ENCODE assay signal across 24 cellular contexts in genomic region chr10:50438049-50438936, GRCh38.
DNase-seq lines count a peak whose midpoint lies in the region; ATAC-seq, FAIRE-seq and TF ChIP-seq lines count a peak whose summit lies in the region.
"Had no signal": no experiment of that assay in that cellular context is flagged by ENCODE, and none has a peak within 500 bp of the region (broad histone marks: within the 10 kb centered on the region; RNA-seq: fewer than 3 reads in every experiment).

No MANE protein-coding gene starts in this region.

- no peak overlapping the region for H3K4me3 ChIP-seq in ovary
- H3K4me3 ChIP-seq: colonic mucosa, heart right ventricle, thoracic aorta had no signal

- intact Hi-C loops in ovary (cut with DNase I): no loop called here

- TF ChIP-seq CTCF in ovary (IDR thresholded peaks at IDR 0.05): no peak

- H3K36me3 ChIP-seq in ovary: no peaks in the 10 kb centered on the region
- H3K36me3 ChIP-seq: colonic mucosa, heart right ventricle, thoracic aorta had no signal

- peak; percentile 75 for FAIRE-seq in GM18507 (lab: Jason Lieb, UNC)

- TF ChIP-seq EP300 in ovary (IDR thresholded peaks at IDR 0.05): no peak

- peak overlapping the region; percentile 10 for H3K27ac Mint-ChIP-seq in T-helper 17 cell
- H3K27ac Mint-ChIP-seq: activated CD4-positive, alpha-beta memory T cell treated with anti-CD3 and anti-CD28 coated beads, Interleukin-2, amount 10 ng/mL, durations not matched to agents 7 days and 5 days; activated T-cell treated with anti-CD3 and anti-CD28 coated beads, Interleukin-2, amount 50 U/mL, for 72 hours; CD4-positive, alpha-beta T cell; T-helper 1 cell treated with Interleukin-12 subunit alpha and Interleukin-12 subunit beta and Interleukin-4 antibody, amounts not matched to agents 30 μg/mL and 1 μg/mL, for 36 hours had no signal

- ATAC-seq in HG03354 (IDR thresholded peaks at IDR 0.05; ENCODE audit: poor library complexity, severe bottlenecking, unreplicated experiment): peak; percentile 35
- no peak for ATAC-seq in T-helper 17 cell
- ATAC-seq in GM19035 (IDR thresholded peaks at IDR 0.05; ENCODE audit: unreplicated experiment): no peak
- no peak for ATAC-seq in HG03095 (IDR thresholded peaks at IDR 0.05; ENCODE audit: unreplicated experiment)
- no peak for ATAC-seq in GM21723 (IDR thresholded peaks at IDR 0.05; ENCODE audit: unreplicated experiment)
- ATAC-seq: activated naive CD4-positive, alpha-beta T cell treated with anti-CD3 and anti-CD28 coated beads, Interleukin-2, amount 50 U/mL, for 72 hours; heart right ventricle; right cardiac atrium; Right ventricle myocardium inferior had no signal

- no peak for TF ChIP-seq POLR2A in ovary (IDR thresholded peaks at IDR 0.05)

- H3K27me3 Mint-ChIP-seq in T-helper 17 cell: no peaks in the 10 kb centered on the region
- H3K27me3 Mint-ChIP-seq: activated CD4-positive, alpha-beta memory T cell treated with anti-CD3 and anti-CD28 coated beads, Interleukin-2, amount 10 ng/mL, durations not matched to agents 7 days and 5 days; CD4-positive, alpha-beta T cell had no signal

- DNase-seq in AML-193 (lab: John Stamatoyannopoulos, UW): peak; percentile 21
- DNase-seq in GM18507 (ENCODE audit: extremely low spot score, insufficient read length, low read depth): no peak
- no peak for DNase-seq in T-helper 17 cell
- no peak for DNase-seq in ovary
- DNase-seq: activated CD4-positive, alpha-beta memory T cell treated with anti-CD3 and anti-CD28 coated beads, Interleukin-2, amount 10 ng/mL, durations not matched to agents 7 days and 5 days; activated T-cell treated with anti-CD3 and anti-CD28 coated beads, Interleukin-2, amount 50 U/mL, for 72 hours; CD4-positive, alpha-beta T cell; colonic mucosa; DMS53; H7; heart right ventricle; NCI-H2029 treated with DMSO at 0.1 percent for 48 hours; NCI-H446 treated with DMSO at 0.1 percent for 48 hours; occipital lobe; right cardiac atrium had no signal

- H3K9me3 ChIP-seq in T-helper 17 cell (ENCODE audit: control insufficient read depth, low read length, poor library complexity, severe bottlenecking) (no peaks in the 10 kb centered on the region), ovary (no peaks in the 10 kb centered on the region)
- H3K9me3 ChIP-seq: colonic mucosa, heart right ventricle, thoracic aorta had no signal

- H3K4me3 Mint-ChIP-seq in T-helper 17 cell: no peak overlapping the region
- H3K4me3 Mint-ChIP-seq: activated CD4-positive, alpha-beta memory T cell treated with anti-CD3 and anti-CD28 coated beads, Interleukin-2, amount 10 ng/mL, durations not matched to agents 7 days and 5 days; activated T-cell treated with anti-CD3 and anti-CD28 coated beads, Interleukin-2, amount 50 U/mL, for 72 hours; brain; CD4-positive, alpha-beta T cell; T-helper 1 cell treated with Interleukin-12 subunit alpha and Interleukin-12 subunit beta and Interleukin-4 antibody, amounts not matched to agents 30 μg/mL and 1 μg/mL, for 36 hours had no signal

- H3K27ac ChIP-seq in ovary: no peak overlapping the region
- H3K27ac ChIP-seq: colonic mucosa had no signal

- no peaks in the 10 kb centered on the region for H3K4me1 ChIP-seq in ovary (ENCODE audit: insufficient read depth)
- H3K4me1 ChIP-seq: colonic mucosa had no signal

- WGBS in ovary, 3 donors: 93 to 97% (median 96%) methylated on average over 6 of the region's 6 CpGs

- peaks cover 18% of the 10 kb centered on the region for H3K4me1 Mint-ChIP-seq in T-helper 17 cell
- H3K4me1 Mint-ChIP-seq: brain had no signal

- H3K36me3 Mint-ChIP-seq in T-helper 17 cell (ENCODE audit: low read depth): peaks cover 3% of the 10 kb centered on the region

- no peaks in the 10 kb centered on the region for H3K27me3 ChIP-seq in ovary
- H3K27me3 ChIP-seq: colonic mucosa, heart right ventricle had no signal

Comparison
In these comparisons a context has a peak if more than half of its experiments do, and no peak if none do; other contexts are left out.
1. DNase-seq: peak in AML-193 (2 of 2); none in GM18507 (single experiment), T-helper 17 cell (0 of 3) and ovary (0 of 5).